ENCODE assay signal across 27 cellular contexts in genomic region chr1:83807792-83808191, GRCh38.
"Had no signal": no experiment of that assay in that cellular context is flagged by ENCODE, and none has a peak within 500 bp of the region (broad histone marks: within the 10 kb centered on the region; RNA-seq: fewer than 3 reads in every experiment).

No MANE protein-coding gene starts in this region.

- H3K4me1 Mint-ChIP-seq: stimulated activated effector memory CD8-positive, alpha-beta T cell treated with anti-CD3 and anti-CD28 coated beads, Interleukin-12 subunit alpha, Interleukin-12 subunit beta, amount 100 ng/mL, for 72 hours; stimulated activated naive B cell treated with anti-CD40 and anti-IgM and Interleukin-4, amounts not matched to agents 10 μg/mL and 1 μg/mL and 100 μg/mL, for 72 hours had no signal

- H3K4me3 Mint-ChIP-seq: nephron; neural progenitor cell; stimulated activated effector memory CD8-positive, alpha-beta T cell treated with anti-CD3 and anti-CD28 coated beads, Interleukin-12 subunit alpha, Interleukin-12 subunit beta, amount 100 ng/mL, for 72 hours; stimulated activated naive B cell treated with anti-CD40 and anti-IgM and Interleukin-4, amounts not matched to agents 10 μg/mL and 1 μg/mL and 100 μg/mL, for 72 hours; stimulated activated naive CD8-positive, alpha-beta T cell treated with anti-CD3 and anti-CD28 coated beads, Interleukin-15, Interleukin-2, amounts not matched to agents 100 ng/mL and 50 ng/mL, for 24 hours had no signal

- H3K27me3 Mint-ChIP-seq: progenitor cell of endocrine pancreas; stimulated activated naive B cell treated with anti-CD40 and anti-IgM and Interleukin-4, amounts not matched to agents 10 μg/mL and 1 μg/mL and 100 μg/mL, for 72 hours; stimulated activated naive CD8-positive, alpha-beta T cell treated with anti-CD3 and anti-CD28 coated beads, Interleukin-15, Interleukin-2, amounts not matched to agents 100 ng/mL and 50 ng/mL, for 24 hours had no signal

- H3K79me2 ChIP-seq: parathyroid adenoma had no signal

- H3K27me3 ChIP-seq: neural progenitor cell, ovary, right lobe of liver, sigmoid colon, stomach, thyroid gland, tibial nerve, upper lobe of left lung, vagina had no signal

- H3K27ac Mint-ChIP-seq: nephron; neural progenitor cell; progenitor cell of endocrine pancreas; stimulated activated effector memory CD8-positive, alpha-beta T cell treated with anti-CD3 and anti-CD28 coated beads, Interleukin-12 subunit alpha, Interleukin-12 subunit beta, amount 100 ng/mL, for 72 hours; stimulated activated naive B cell treated with anti-CD40 and anti-IgM and Interleukin-4, amounts not matched to agents 10 μg/mL and 1 μg/mL and 100 μg/mL, for 72 hours; stimulated activated naive CD8-positive, alpha-beta T cell treated with anti-CD3 and anti-CD28 coated beads, Interleukin-15, Interleukin-2, amounts not matched to agents 100 ng/mL and 50 ng/mL, for 24 hours had no signal

- DNase-seq: occipital lobe; ovary; posterior cingulate gyrus; psoas muscle; right cardiac atrium; sigmoid colon; small intestine; stimulated activated CD4-positive, alpha-beta T cell treated with anti-CD3 and anti-CD28 coated beads, Interleukin-15, amount 100 ng/mL, for 24 hours; stimulated activated CD4-positive, alpha-beta T cell treated with anti-CD3 and anti-CD28 coated beads, Interleukin-2, amount 100 ng/mL, for 24 hours; stimulated activated CD4-positive, alpha-beta T cell treated with anti-CD3 and anti-CD28 coated beads, Interleukin-2, amount 100 ng/mL, for 48 hours; stimulated activated CD4-positive, alpha-beta T cell treated with anti-CD3 and anti-CD28 coated beads, Interleukin-4, amount 100 ng/mL, for 24 hours; stimulated activated naive B cell treated with anti-CD40 and anti-IgM and Interleukin-4, amounts not matched to agents 10 μg/mL and 1 μg/mL and 100 μg/mL, for 72 hours; stimulated activated naive CD4-positive, alpha-beta T cell treated with Interleukin-2 at 50 U/mL for 16 hours; stomach; thyroid gland; trophoblast cell; upper lobe of left lung had no signal

- H3K9ac ChIP-seq: neural progenitor cell, parathyroid adenoma had no signal

- H3K27ac ChIP-seq: neural progenitor cell, ovary, parathyroid adenoma, psoas muscle, right lobe of liver, sigmoid colon, stomach, thoracic aorta, thyroid gland, tibial nerve, upper lobe of left lung, vagina had no signal

- H3K9me3 Mint-ChIP-seq: nephron; neural progenitor cell; stimulated activated effector memory CD8-positive, alpha-beta T cell treated with anti-CD3 and anti-CD28 coated beads, Interleukin-12 subunit alpha, Interleukin-12 subunit beta, amount 100 ng/mL, for 72 hours; stimulated activated naive B cell treated with anti-CD40 and anti-IgM and Interleukin-4, amounts not matched to agents 10 μg/mL and 1 μg/mL and 100 μg/mL, for 72 hours; stimulated activated naive CD8-positive, alpha-beta T cell treated with anti-CD3 and anti-CD28 coated beads, Interleukin-15, Interleukin-2, amounts not matched to agents 100 ng/mL and 50 ng/mL, for 24 hours had no signal

- H2AFZ ChIP-seq: neural progenitor cell, parathyroid adenoma had no signal

- ATAC-seq: psoas muscle; right cardiac atrium; stimulated activated effector memory CD8-positive, alpha-beta T cell treated with anti-CD3 and anti-CD28 coated beads, Interleukin-12 subunit alpha, Interleukin-12 subunit beta, amount 100 ng/mL, for 72 hours; stimulated activated naive B cell treated with anti-CD40 and anti-IgM and Interleukin-4, amounts not matched to agents 10 μg/mL and 1 μg/mL and 100 μg/mL, for 72 hours had no signal

- H3K36me3 Mint-ChIP-seq: neural progenitor cell; stimulated activated effector memory CD8-positive, alpha-beta T cell treated with anti-CD3 and anti-CD28 coated beads, Interleukin-12 subunit alpha, Interleukin-12 subunit beta, amount 100 ng/mL, for 72 hours; stimulated activated naive B cell treated with anti-CD40 and anti-IgM and Interleukin-4, amounts not matched to agents 10 μg/mL and 1 μg/mL and 100 μg/mL, for 72 hours had no signal

- H3K4me2 ChIP-seq: neural progenitor cell had no signal

- H3K9me3 ChIP-seq: ovary, psoas muscle, right lobe of liver, sigmoid colon, stomach, thoracic aorta, thyroid gland, tibial nerve, upper lobe of left lung, vagina had no signal

- H3K4me1 ChIP-seq: parathyroid adenoma, psoas muscle, stomach, tibial nerve, upper lobe of left lung, vagina had no signal
